Comparison of ENCODE assay signal across 16 cellular contexts in the genomic region with DNA sequence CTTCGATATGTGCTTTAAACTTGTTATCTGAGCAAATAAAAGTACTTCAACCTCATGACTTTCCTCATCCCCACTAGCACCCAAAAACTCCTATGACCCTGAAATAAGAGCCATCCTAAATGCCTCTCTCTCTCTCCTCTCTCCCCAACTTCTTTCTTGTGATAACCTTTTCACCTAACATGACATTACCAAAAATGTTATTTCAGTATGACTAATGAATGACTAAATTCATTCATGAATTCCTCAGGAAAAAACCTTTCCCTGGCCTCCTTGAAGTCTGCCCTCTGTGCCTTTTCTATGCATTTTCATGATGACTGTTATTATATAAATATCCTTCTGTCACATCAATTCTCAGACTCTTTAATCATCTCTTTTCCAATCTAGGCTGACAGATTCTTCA.
DNase-seq lines count a peak whose midpoint lies in the region; ATAC-seq and TF ChIP-seq lines count a peak whose summit lies in the region.
"Had no signal": no experiment of that assay in that cellular context is flagged by ENCODE, and none has a peak within 500 bp of the region (broad histone marks: within the 10 kb centered on the region; RNA-seq: fewer than 3 reads in every experiment).

No MANE protein-coding gene starts in this region.

- no peaks in the 10 kb centered on the region for H3K27me3 ChIP-seq in foreskin keratinocyte
- H3K27me3 ChIP-seq in right cardiac atrium (ENCODE audit: control insufficient read depth, insufficient read depth), result no peaks in the 10 kb centered on the region

- no peak overlapping the region for H3K4me3 ChIP-seq in right cardiac atrium (ENCODE audit: low read length)
- H3K4me3 ChIP-seq: SK-N-MC, stomach had no signal

- DNase-seq in COLO829 (ENCODE audit: low spot score) (peak; percentile 33), HT1080 (ENCODE audit: low read depth) (peak; percentile 5), amniotic stem cell (lab: John Stamatoyannopoulos, UW) (peak; percentile 28), foreskin keratinocyte (peak in 1 of 2 donors; percentile 62), right cardiac atrium (no peak), activated gamma-delta T cell treated with Interleukin-2 at 50 U/mL for 16 hours (no peak), CD1c-positive myeloid dendritic cell (ENCODE audit: extremely low spot score) (no peak), NCI-H187 (lab: John Stamatoyannopoulos, UW) (no peak)
- DNase-seq: activated CD8-positive, alpha-beta memory T cell treated with anti-CD3 and anti-CD28 coated beads for 24 hours; stomach; T1000; trophoblast cell had no signal

- peaks cover 25% of the 10 kb centered on the region for H3K4me1 ChIP-seq in foreskin keratinocyte
- no peaks in the 10 kb centered on the region for H3K4me1 ChIP-seq in right cardiac atrium (ENCODE audit: control insufficient read depth, insufficient read depth, low read length)
- H3K4me1 ChIP-seq: parathyroid adenoma, stomach had no signal

- TF ChIP-seq CTCF in foreskin keratinocyte (conservative IDR thresholded peaks at IDR 0.05), result no peak

- intact Hi-C loops in right cardiac atrium (cut with DNase I), result no loop called here

- no peak overlapping the region for H3K27ac ChIP-seq in foreskin keratinocyte
- no peak overlapping the region for H3K27ac ChIP-seq in right cardiac atrium (ENCODE audit: low read length)
- H3K27ac ChIP-seq: parathyroid adenoma, SK-N-MC, stomach had no signal

- WGBS in right cardiac atrium, result 72% methylated on average over 1 of the region's 1 CpG

- ATAC-seq in foreskin keratinocyte (peak; percentile 35), right cardiac atrium (no peak)
- ATAC-seq: activated CD4-positive, CD25-positive, alpha-beta regulatory T cell treated with anti-CD3 and anti-CD28 coated beads, Interleukin-2, amount 50 U/mL, for 24 hours had no signal

- no peaks in the 10 kb centered on the region for H3K9me3 ChIP-seq in right cardiac atrium (ENCODE audit: control insufficient read depth, low read length)
- H3K9me3 ChIP-seq: Caco-2, stomach had no signal

Comparison
In these comparisons a context has a peak if more than half of its experiments do, and no peak if none do; other contexts are left out.
1. DNase-seq: peak in COLO829 (single experiment), HT1080 (single experiment) and amniotic stem cell (single experiment); none in right cardiac atrium (0 of 3), activated gamma-delta T cell treated with Interleukin-2 at 50 U/mL for 16 hours (single experiment), CD1c-positive myeloid dendritic cell (single experiment) and NCI-H187 (0 of 2).